Comparison of ENCODE assay signal across 1 cellular context in the genomic region with DNA sequence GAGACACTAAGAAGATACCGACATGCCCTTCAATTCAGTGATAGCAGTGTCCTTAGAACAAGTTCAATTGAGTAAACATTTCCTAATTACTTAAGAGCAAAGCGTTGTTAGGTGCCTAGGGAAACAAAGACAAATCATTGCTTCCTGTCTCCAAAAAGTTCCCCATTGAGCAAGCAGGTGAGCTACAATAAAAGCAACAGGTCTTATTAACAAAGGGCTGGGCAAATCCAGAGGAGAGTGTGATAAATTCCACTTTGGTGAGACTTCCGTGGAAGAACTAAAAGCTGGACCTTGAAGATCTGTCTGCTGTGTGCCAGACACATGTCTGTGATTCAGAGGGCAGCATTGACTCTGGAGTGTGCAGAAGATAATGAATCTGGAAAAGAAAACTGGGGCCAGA.
TF ChIP-seq lines count a peak whose summit lies in the region.

No MANE protein-coding gene starts in this region.

TF ChIP-seq in endothelial cell of umbilical vein, 7 proteins besides CTCF, POLR2A, EP300 and RAD21 (continued from another document):
- no peak for TF ChIP-seq GATA2 (IDR thresholded peaks at IDR 0.05; ENCODE audit: insufficient read depth, insufficient read length, low read depth, low read length)
- TF ChIP-seq JUN (IDR thresholded peaks at IDR 0.05; ENCODE audit: borderline replicate concordance, insufficient read depth, insufficient read length, low read depth), result no peak
- TF ChIP-seq MYC (IDR thresholded peaks at IDR 0.05; ENCODE audit: low read depth, low read length), result no peak
